1 cellular context compared by ENCODE assay signal in genomic region chr10:22712246-22712958, GRCh38.
TF ChIP-seq lines count a peak whose summit lies in the region.

No MANE protein-coding gene starts in this region.

TF ChIP-seq in HCT116, 20 proteins besides CTCF, POLR2A, EP300 and RAD21 (continued from another document):
- TF ChIP-seq, protein P1, sequence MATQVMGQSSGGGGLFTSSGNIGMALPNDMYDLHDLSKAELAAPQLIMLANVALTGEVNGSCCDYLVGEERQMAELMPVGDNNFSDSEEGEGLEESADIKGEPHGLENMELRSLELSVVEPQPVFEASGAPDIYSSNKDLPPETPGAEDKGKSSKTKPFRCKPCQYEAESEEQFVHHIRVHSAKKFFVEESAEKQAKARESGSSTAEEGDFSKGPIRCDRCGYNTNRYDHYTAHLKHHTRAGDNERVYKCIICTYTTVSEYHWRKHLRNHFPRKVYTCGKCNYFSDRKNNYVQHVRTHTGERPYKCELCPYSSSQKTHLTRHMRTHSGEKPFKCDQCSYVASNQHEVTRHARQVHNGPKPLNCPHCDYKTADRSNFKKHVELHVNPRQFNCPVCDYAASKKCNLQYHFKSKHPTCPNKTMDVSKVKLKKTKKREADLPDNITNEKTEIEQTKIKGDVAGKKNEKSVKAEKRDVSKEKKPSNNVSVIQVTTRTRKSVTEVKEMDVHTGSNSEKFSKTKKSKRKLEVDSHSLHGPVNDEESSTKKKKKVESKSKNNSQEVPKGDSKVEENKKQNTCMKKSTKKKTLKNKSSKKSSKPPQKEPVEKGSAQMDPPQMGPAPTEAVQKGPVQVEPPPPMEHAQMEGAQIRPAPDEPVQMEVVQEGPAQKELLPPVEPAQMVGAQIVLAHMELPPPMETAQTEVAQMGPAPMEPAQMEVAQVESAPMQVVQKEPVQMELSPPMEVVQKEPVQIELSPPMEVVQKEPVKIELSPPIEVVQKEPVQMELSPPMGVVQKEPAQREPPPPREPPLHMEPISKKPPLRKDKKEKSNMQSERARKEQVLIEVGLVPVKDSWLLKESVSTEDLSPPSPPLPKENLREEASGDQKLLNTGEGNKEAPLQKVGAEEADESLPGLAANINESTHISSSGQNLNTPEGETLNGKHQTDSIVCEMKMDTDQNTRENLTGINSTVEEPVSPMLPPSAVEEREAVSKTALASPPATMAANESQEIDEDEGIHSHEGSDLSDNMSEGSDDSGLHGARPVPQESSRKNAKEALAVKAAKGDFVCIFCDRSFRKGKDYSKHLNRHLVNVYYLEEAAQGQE (IDR thresholded peaks at IDR 0.05; ENCODE audit: low read depth) = no peak
- TF ChIP-seq FOSL1 (IDR thresholded peaks at IDR 0.05; ENCODE audit: low read depth) (no peak), SP1 (IDR thresholded peaks at IDR 0.05; ENCODE audit: low read depth) (no peak), ELF1 (IDR thresholded peaks at IDR 0.05; ENCODE audit: borderline replicate concordance, low read depth) (no peak), SRF (IDR thresholded peaks at IDR 0.05; ENCODE audit: low read depth) (no peak), TCF7L2 (IDR thresholded peaks at IDR 0.05; ENCODE audit: borderline replicate concordance, extremely low read depth, insufficient read depth, insufficient read length) (no peak), EZH2phosphoT487 (IDR thresholded peaks at IDR 0.05; ENCODE audit: borderline replicate concordance) (no peak), EGR1 (IDR thresholded peaks at IDR 0.05; ENCODE audit: low read depth) (no peak), SIN3A (IDR thresholded peaks at IDR 0.05; ENCODE audit: low read depth) (no peak), JUND (IDR thresholded peaks at IDR 0.05) (no peak), POLR2AphosphoS5 (IDR thresholded peaks at IDR 0.05; ENCODE audit: low read depth, low read length) (no peak)
- TF ChIP-seq, protein P2, sequence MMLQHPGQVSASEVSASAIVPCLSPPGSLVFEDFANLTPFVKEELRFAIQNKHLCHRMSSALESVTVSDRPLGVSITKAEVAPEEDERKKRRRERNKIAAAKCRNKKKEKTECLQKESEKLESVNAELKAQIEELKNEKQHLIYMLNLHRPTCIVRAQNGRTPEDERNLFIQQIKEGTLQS (IDR thresholded peaks at IDR 0.05) = no peak
